Comparison of ENCODE assay signal across 8 cellular contexts in the genomic region with DNA sequence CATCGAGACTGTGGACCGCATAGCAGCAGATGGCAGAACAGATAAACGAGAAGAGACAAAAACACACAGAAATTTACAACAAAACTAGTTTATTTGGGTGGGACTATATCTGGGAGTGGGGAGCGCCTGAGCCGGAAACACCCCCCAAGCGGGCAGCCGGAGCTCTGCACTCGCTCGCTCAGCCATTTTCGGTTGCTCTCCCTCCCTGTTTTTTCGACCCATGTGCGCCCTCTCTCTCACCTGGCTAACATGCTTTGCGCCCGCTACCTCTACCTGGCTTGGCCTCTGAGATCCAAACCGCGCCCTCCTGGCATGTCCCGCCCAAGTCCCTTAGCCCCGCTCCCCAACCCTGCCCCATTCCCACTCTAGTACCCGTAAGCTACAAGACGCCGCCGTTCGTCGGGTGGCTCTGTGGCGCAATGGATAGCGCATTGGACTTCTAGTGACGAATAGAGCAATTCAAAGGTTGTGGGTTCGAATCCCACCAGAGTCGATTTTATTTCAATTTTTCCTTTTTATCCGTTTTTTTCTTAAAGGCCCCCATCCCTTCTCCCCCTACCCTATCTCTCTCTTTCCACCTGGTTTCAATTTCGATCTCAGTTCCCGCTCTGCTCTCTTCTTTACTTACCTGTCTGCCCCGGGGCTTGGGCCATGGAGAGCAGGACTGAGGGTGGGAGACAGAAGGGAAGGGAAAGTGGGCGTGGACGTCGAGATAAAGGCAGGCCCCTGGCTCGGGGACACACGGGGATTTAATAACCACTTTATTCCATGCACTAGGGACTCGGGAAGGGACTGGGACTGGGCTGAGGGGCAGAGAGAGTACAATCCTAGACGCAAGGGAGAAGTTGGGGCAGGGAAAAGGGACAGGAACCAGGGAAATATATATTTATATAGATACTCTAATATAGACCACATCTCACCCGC. TPM values are rescaled to one million over a fixed set of nuclear protein-coding genes. Genes with fewer than 3 reads are reported as not detected.
DNase-seq lines count a peak whose midpoint lies in the region; ATAC-seq lines count a peak whose summit lies in the region.

No MANE protein-coding gene starts in this region.

- H3K9ac ChIP-seq in HUES64 (ENCODE audit: low read depth, low read length), result peak overlapping the region; percentile 49

- no peaks in the 10 kb centered on the region for H3K36me3 ChIP-seq in HUES64 (ENCODE audit: insufficient read depth, low read length)

- H3K27ac ChIP-seq in HUES64 (ENCODE audit: low read depth, low read length), result no peak overlapping the region

- peaks cover 76% of the 10 kb centered on the region for H3K4me1 Mint-ChIP-seq in activated naive CD4-positive, alpha-beta T cell treated with anti-CD3 and anti-CD28 coated beads, Interleukin-2, amount 10 ng/mL, durations not matched to agents 7 days and 5 days

- H3K36me3 Mint-ChIP-seq in activated naive CD4-positive, alpha-beta T cell treated with anti-CD3 and anti-CD28 coated beads, Interleukin-2, amount 10 ng/mL, durations not matched to agents 7 days and 5 days, result peaks cover 6% of the 10 kb centered on the region

- ATAC-seq in HG02840 (IDR thresholded peaks at IDR 0.05; ENCODE audit: low FRiP score, unreplicated experiment), result no peak

- H3K27me3 Mint-ChIP-seq in activated naive CD4-positive, alpha-beta T cell treated with anti-CD3 and anti-CD28 coated beads, Interleukin-2, amount 10 ng/mL, durations not matched to agents 7 days and 5 days, result peaks cover 91% of the 10 kb centered on the region

- H3K9me3 ChIP-seq in HUES64 (ENCODE audit: insufficient read depth, low read depth, low read length), result no peaks in the 10 kb centered on the region

- WGBS in HUES64, result 0% methylated on average over 36 of the region's 41 CpGs

- CTCF ChIA-PET in activated naive CD4-positive, alpha-beta T cell treated with anti-CD3 and anti-CD28 coated beads, Interleukin-2, amount 10 ng/mL, durations not matched to agents 7 days and 5 days (lab: Charles Lee), result interaction anchor here (0.8 to 2.6 kb wide), 12 partner anchors 17 to 127 kb away, joined by 3 to 20 read pairs (median 6); a partner anchor contains a TSS

- peaks cover 8% of the 10 kb centered on the region; the same call in 1 of the 2 replicates for H3K4me1 ChIP-seq in HUES64 (ENCODE audit: insufficient read depth, low read length)

- no peaks in the 10 kb centered on the region for H3K9me3 Mint-ChIP-seq in activated naive CD4-positive, alpha-beta T cell treated with anti-CD3 and anti-CD28 coated beads, Interleukin-2, amount 10 ng/mL, durations not matched to agents 7 days and 5 days

- peak; percentile 70 for DNase-seq in DMS 273 treated with DMSO at 0.1 percent for 48 hours (lab: John Stamatoyannopoulos, UW)
- peak; percentile 75 to 85 for DNase-seq in SHP77 (lab: John Stamatoyannopoulos, UW)
- peak; percentile 75 for DNase-seq in activated naive CD4-positive, alpha-beta T cell treated with anti-CD3 and anti-CD28 coated beads, Interleukin-2, amount 10 ng/mL, durations not matched to agents 7 days and 5 days
- peak in 40 of 42 donors; percentile 43 to 87 (median 72) for DNase-seq in head of caudate nucleus
- peak; percentile 72 for DNase-seq in pons (ENCODE audit: low spot score)
- DNase-seq in germinal center (ENCODE audit: low spot score), result no peak

- H3K4me3 ChIP-seq in HUES64 (ENCODE audit: low read length), result peak overlapping the region; percentile 76

- peaks cover 69% of the 10 kb centered on the region for H3K27me3 ChIP-seq in HUES64 (ENCODE audit: insufficient read depth, low read length)

- H3K4me3 Mint-ChIP-seq in activated naive CD4-positive, alpha-beta T cell treated with anti-CD3 and anti-CD28 coated beads, Interleukin-2, amount 10 ng/mL, durations not matched to agents 7 days and 5 days, result peak overlapping the region; percentile 78

- intact Hi-C loops in head of caudate nucleus (cut with DNase I), result loop anchor here (5.0 to 10.0 kb wide), 3 partner anchors 37 to 184 kb away; no protein-coding TSS in a partner anchor

- H3K27ac Mint-ChIP-seq in activated naive CD4-positive, alpha-beta T cell treated with anti-CD3 and anti-CD28 coated beads, Interleukin-2, amount 10 ng/mL, durations not matched to agents 7 days and 5 days, result peak overlapping the region; percentile 94

RNA-seq across cellular contexts. Expression of a gene that starts 2.5 kb away (rescaled TPM):
- not detected for polyA plus RNA-seq in HUES64 (2013, experiment 1 of 2)
- polyA plus RNA-seq in HUES64 (2013, experiment 2 of 2), result not detected

RNA-seq across cellular contexts. Expression of a gene that starts 3.1 kb away (rescaled TPM):
- 0.85 TPM for polyA plus RNA-seq in HUES64 (2013, experiment 1 of 2)
- 0.89 TPM for polyA plus RNA-seq in HUES64 (2013, experiment 2 of 2)

RNA-seq across cellular contexts. Expression of a gene that starts 31.4 kb away (rescaled TPM):
- polyA plus RNA-seq in HUES64 (2013, experiment 1 of 2), result 14.0 TPM
- polyA plus RNA-seq in HUES64 (2013, experiment 2 of 2), result 18.1 TPM

RNA-seq across cellular contexts. Expression of a gene that starts 33.3 kb away (rescaled TPM):
- polyA plus RNA-seq in HUES64 (2013, experiment 1 of 2), result not detected
- not detected for polyA plus RNA-seq in HUES64 (2013, experiment 2 of 2)

RNA-seq across cellular contexts. Expression of a gene that starts 42.0 kb away (rescaled TPM):
- polyA plus RNA-seq in HUES64 (2013, experiment 1 of 2), result 14.3 TPM
- 18.9 TPM for polyA plus RNA-seq in HUES64 (2013, experiment 2 of 2)
